8 cellular contexts compared by ENCODE assay signal in genomic region chr3:176514297-176514696, GRCh38.
DNase-seq lines count a peak whose midpoint lies in the region; ATAC-seq and TF ChIP-seq lines count a peak whose summit lies in the region.

No MANE protein-coding gene starts in this region.

- H3K4me1 Mint-ChIP-seq in CD4-positive, alpha-beta memory T cell = no peaks in the 10 kb centered on the region

- TF ChIP-seq POLR2A in lower leg skin (IDR thresholded peaks at IDR 0.05) = no peak

- no peaks in the 10 kb centered on the region for H3K36me3 Mint-ChIP-seq in CD4-positive, alpha-beta memory T cell

- peaks cover 0 to 20% (median 19%) of the 10 kb centered on the region in 3 donors for H3K9me3 ChIP-seq in tibial artery
- H3K9me3 ChIP-seq in CD4-positive, alpha-beta memory T cell (ENCODE audit: control insufficient read depth in 1 of 2, low read length in 2 of 2) = peaks cover 0 to 20% of the 10 kb centered on the region in 2 donors

- intact Hi-C loops in tibial artery (cut with DNase I; ENCODE audit: low total_unique reads) = no loop called here
- intact Hi-C loops in CD4-positive, alpha-beta memory T cell (cut with micrococcal nuclease) = no loop called here
- intact Hi-C loops in lower leg skin (cut with DNase I; ENCODE audit: low total_unique reads) = no loop called here

- DNase-seq in AG08396 (ENCODE audit: low spot score) = peak; percentile 12
- DNase-seq in RWPE1 (ENCODE audit: low spot score) = peak; percentile 9
- DNase-seq in foreskin fibroblast = peak; percentile 11 to 63
- no peak for DNase-seq in tibial artery
- DNase-seq in CD4-positive, alpha-beta memory T cell = no peak
- DNase-seq in lower leg skin (ENCODE audit: low spot score in 2 of 2) = no peak

- no peak overlapping the region for H3K27ac ChIP-seq in RWPE1
- no peak overlapping the region for H3K27ac ChIP-seq in tibial artery
- H3K27ac ChIP-seq in CD4-positive, alpha-beta memory T cell (ENCODE audit: low read depth, low read length) = no peak overlapping the region

- 67 to 70% methylated on average over 10 of the region's 10 CpGs for WGBS in lower leg skin, 2 donors

- peak; percentile 42; the same call in 1 of the 2 replicates for TF ChIP-seq CTCF in GM12874 (IDR thresholded peaks at IDR 0.05; ENCODE audit: insufficient read depth, low read depth, low read length)
- TF ChIP-seq CTCF in RWPE1 (conservative IDR thresholded peaks at IDR 0.05; ENCODE audit: low read depth) = peak; percentile 52
- peak; percentile 34 for TF ChIP-seq CTCF in foreskin fibroblast (IDR thresholded peaks at IDR 0.05; ENCODE audit: low read depth, low read length)
- TF ChIP-seq CTCF in tibial artery (IDR thresholded peaks at IDR 0.05) = peak; percentile 31 to 43
- TF ChIP-seq CTCF in lower leg skin (IDR thresholded peaks at IDR 0.05) = peak in 1 of 3 donors; percentile 19

- peaks cover 0 to 3% (median 0%) of the 10 kb centered on the region in 3 donors for H3K36me3 ChIP-seq in tibial artery
- no peaks in the 10 kb centered on the region for H3K36me3 ChIP-seq in CD4-positive, alpha-beta memory T cell (ENCODE audit: insufficient read depth, low read length)

- no peak overlapping the region for H3K27ac Mint-ChIP-seq in CD4-positive, alpha-beta memory T cell

- POLR2A ChIA-PET in RWPE1 (lab: Yijun Ruan, JAX; ENCODE audit: low non-redundant PET) = no interaction called here
- POLR2A ChIA-PET in CD4-positive, alpha-beta memory T cell (lab: Charles Lee; ENCODE audit: partially characterized antibody) = no interaction called here

- H3K4me3 ChIP-seq in foreskin fibroblast (ENCODE audit: low read depth in 1 of 2, low read length in 2 of 2) (no peak overlapping the region), tibial artery (no peak overlapping the region), lower leg skin (ENCODE audit: low read depth, poor library complexity, severe bottlenecking) (no peak overlapping the region)
- H3K4me3 ChIP-seq in CD4-positive, alpha-beta memory T cell (ENCODE audit: low read length in 2 of 2) = no peak overlapping the region

- CTCF ChIA-PET in RWPE1 (lab: Yijun Ruan, JAX) = no interaction called here
- CTCF ChIA-PET in CD4-positive, alpha-beta memory T cell (lab: Charles Lee; ENCODE audit: partially characterized antibody) = no interaction called here

- H3K27me3 ChIP-seq in tibial artery = no peaks in the 10 kb centered on the region
- no peaks in the 10 kb centered on the region for H3K27me3 ChIP-seq in CD4-positive, alpha-beta memory T cell (ENCODE audit: insufficient read depth, low read length)

- H3K4me1 ChIP-seq in tibial artery = no peaks in the 10 kb centered on the region
- no peaks in the 10 kb centered on the region for H3K4me1 ChIP-seq in CD4-positive, alpha-beta memory T cell (ENCODE audit: insufficient read depth, low read length)

- no peak overlapping the region for H3K4me3 Mint-ChIP-seq in CD4-positive, alpha-beta memory T cell

- no peaks in the 10 kb centered on the region for H3K27me3 Mint-ChIP-seq in CD4-positive, alpha-beta memory T cell

- H3K9me3 Mint-ChIP-seq in CD4-positive, alpha-beta memory T cell = peaks cover 2 to 64% (median 31%) of the 10 kb centered on the region in 8 donors

- no peak for ATAC-seq in HG02885 (IDR thresholded peaks at IDR 0.05; ENCODE audit: poor library complexity, unreplicated experiment)

Comparison
In these comparisons a context has a peak if more than half of its experiments do, and no peak if none do; other contexts are left out.
1. DNase-seq: peak in AG08396 (single experiment), RWPE1 (single experiment) and foreskin fibroblast (2 of 2); none in tibial artery (0 of 2), CD4-positive, alpha-beta memory T cell (0 of 5) and lower leg skin (0 of 2).